2 cellular contexts compared by ENCODE assay signal in the genomic region with DNA sequence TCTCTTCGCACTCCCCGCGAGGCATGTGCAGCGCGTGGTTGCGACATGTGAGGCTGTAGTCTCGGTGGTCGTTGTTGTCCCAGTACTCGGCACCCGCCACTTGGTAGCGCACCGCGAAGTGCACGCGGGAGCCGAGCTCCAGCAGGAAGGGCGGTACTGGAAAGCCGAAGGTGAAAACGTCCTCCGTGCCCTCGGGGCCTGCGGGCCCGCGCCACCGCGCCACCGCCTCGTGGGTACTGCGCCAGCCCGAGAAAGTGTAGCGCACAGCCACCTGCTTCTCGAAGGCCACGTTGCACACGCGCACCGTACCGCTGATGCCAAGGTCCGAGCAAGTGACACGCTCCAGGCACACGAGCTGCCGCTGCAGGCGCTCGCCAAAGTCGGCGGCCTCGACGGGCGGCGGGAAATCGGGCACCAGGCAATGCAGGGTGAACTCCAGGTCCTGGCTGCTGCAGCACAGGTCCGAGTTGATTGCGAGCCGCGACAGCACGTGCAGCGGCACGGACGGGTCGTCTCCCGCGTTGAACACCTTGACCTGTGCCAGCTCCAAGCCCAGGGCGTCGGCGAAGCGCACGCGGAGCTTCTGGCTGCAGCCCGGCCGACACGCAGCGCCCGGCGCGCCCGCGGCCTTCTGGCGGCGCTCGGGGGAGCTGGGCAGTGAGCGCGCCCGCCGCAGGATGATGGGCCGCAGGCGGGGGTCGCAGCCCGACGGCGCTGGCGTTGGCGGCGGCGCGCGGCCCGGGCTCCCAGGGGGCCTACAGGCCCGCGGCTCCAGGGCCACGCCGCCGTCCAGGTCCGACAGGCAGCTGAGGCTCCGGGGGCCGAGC.
TF ChIP-seq lines count a peak whose summit lies in the region.

No MANE protein-coding gene starts in this region.

TF ChIP-seq in SK-N-SH, 30 proteins besides CTCF, POLR2A, EP300 and RAD21 (continued from another document):
- TF ChIP-seq, protein P1, sequence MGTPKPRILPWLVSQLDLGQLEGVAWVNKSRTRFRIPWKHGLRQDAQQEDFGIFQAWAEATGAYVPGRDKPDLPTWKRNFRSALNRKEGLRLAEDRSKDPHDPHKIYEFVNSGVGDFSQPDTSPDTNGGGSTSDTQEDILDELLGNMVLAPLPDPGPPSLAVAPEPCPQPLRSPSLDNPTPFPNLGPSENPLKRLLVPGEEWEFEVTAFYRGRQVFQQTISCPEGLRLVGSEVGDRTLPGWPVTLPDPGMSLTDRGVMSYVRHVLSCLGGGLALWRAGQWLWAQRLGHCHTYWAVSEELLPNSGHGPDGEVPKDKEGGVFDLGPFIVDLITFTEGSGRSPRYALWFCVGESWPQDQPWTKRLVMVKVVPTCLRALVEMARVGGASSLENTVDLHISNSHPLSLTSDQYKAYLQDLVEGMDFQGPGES (IDR thresholded peaks at IDR 0.05; ENCODE audit: low read depth, low read length): no peak
- TF ChIP-seq TAF1 (IDR thresholded peaks at IDR 0.05; ENCODE audit: borderline replicate concordance, low read depth, low read length): no peak
- TF ChIP-seq FOXJ3 (CRISPR knock-in tag; IDR thresholded peaks at IDR 0.05): no peak
- TF ChIP-seq RCOR1 (IDR thresholded peaks at IDR 0.05; ENCODE audit: low read length): no peak
- no peak for TF ChIP-seq JUND (IDR thresholded peaks at IDR 0.05)

TF ChIP-seq in SK-N-SH treated with all-trans-retinoic acid at 6 μM for 48 hours, 23 proteins besides CTCF, POLR2A, EP300 and RAD21 (continued from another document):
- TF ChIP-seq, protein P2, sequence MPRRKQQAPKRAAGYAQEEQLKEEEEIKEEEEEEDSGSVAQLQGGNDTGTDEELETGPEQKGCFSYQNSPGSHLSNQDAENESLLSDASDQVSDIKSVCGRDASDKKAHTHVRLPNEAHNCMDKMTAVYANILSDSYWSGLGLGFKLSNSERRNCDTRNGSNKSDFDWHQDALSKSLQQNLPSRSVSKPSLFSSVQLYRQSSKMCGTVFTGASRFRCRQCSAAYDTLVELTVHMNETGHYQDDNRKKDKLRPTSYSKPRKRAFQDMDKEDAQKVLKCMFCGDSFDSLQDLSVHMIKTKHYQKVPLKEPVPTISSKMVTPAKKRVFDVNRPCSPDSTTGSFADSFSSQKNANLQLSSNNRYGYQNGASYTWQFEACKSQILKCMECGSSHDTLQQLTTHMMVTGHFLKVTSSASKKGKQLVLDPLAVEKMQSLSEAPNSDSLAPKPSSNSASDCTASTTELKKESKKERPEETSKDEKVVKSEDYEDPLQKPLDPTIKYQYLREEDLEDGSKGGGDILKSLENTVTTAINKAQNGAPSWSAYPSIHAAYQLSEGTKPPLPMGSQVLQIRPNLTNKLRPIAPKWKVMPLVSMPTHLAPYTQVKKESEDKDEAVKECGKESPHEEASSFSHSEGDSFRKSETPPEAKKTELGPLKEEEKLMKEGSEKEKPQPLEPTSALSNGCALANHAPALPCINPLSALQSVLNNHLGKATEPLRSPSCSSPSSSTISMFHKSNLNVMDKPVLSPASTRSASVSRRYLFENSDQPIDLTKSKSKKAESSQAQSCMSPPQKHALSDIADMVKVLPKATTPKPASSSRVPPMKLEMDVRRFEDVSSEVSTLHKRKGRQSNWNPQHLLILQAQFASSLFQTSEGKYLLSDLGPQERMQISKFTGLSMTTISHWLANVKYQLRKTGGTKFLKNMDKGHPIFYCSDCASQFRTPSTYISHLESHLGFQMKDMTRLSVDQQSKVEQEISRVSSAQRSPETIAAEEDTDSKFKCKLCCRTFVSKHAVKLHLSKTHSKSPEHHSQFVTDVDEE (CRISPR knock-in tag; IDR thresholded peaks at IDR 0.05): no peak
TF ChIP-seq in SK-N-SH treated with all-trans-retinoic acid at 6 μM for 48 hours: peak in this region for 0.
